8 cellular contexts compared by ENCODE assay signal in genomic region chr1:202616355-202616910, GRCh38.
DNase-seq lines count a peak whose midpoint lies in the region; ATAC-seq and TF ChIP-seq lines count a peak whose summit lies in the region.
"Had no signal": no experiment of that assay in that cellular context is flagged by ENCODE, and none has a peak within 500 bp of the region (broad histone marks: within the 10 kb centered on the region; RNA-seq: fewer than 3 reads in every experiment).

No MANE protein-coding gene starts in this region.

- H3K27me3 Mint-ChIP-seq in neural crest cell (ENCODE audit: low read depth): no peaks in the 10 kb centered on the region

- H3K4me3 ChIP-seq in left lung: no peak overlapping the region
- H3K4me3 ChIP-seq: ovary had no signal

- DNase-seq in NOMO-1 (lab: John Stamatoyannopoulos, UW; ENCODE audit: unreplicated experiment in 2 of 2) (peak; percentile 51 to 70), neural crest cell (ENCODE audit: low read depth, low spot score) (no peak), left lung (no peak)
- DNase-seq in activated CD4-positive, alpha-beta T cell treated with anti-CD3 and anti-CD28 coated beads for 1 hour: no peak
- DNase-seq: ovary had no signal

- H3K27ac Mint-ChIP-seq in neural crest cell (ENCODE audit: unreplicated experiment): peak overlapping the region; percentile 0

- H3K4me3 Mint-ChIP-seq in neural crest cell: no peak overlapping the region

- H3K36me3 ChIP-seq in left lung: no peaks in the 10 kb centered on the region
- H3K36me3 ChIP-seq: ovary had no signal

- intact Hi-C loops in left lung (cut with DNase I): no loop called here

- no peak for TF ChIP-seq CTCF in neural crest cell (conservative IDR thresholded peaks at IDR 0.05)
- TF ChIP-seq CTCF in left lung (IDR thresholded peaks at IDR 0.05): no peak

- no peaks in the 10 kb centered on the region for H3K9me3 Mint-ChIP-seq in neural crest cell

- peaks cover 0 to 86% of the 10 kb centered on the region in 2 donors for H3K27me3 ChIP-seq in left lung
- H3K27me3 ChIP-seq: ovary had no signal

- H3K36me3 Mint-ChIP-seq in neural crest cell (ENCODE audit: low read depth): no peaks in the 10 kb centered on the region

- H3K4me1 Mint-ChIP-seq in neural crest cell: peaks cover 36% of the 10 kb centered on the region

- H3K4me1 ChIP-seq in left lung: peaks cover 13 to 34% of the 10 kb centered on the region in 2 donors

- ATAC-seq in GM19397 (IDR thresholded peaks at IDR 0.05; ENCODE audit: unreplicated experiment) (peak; percentile 32), HG02798 (IDR thresholded peaks at IDR 0.05; ENCODE audit: poor library complexity, unreplicated experiment) (peak; percentile 20), GM19328 (IDR thresholded peaks at IDR 0.05; ENCODE audit: unreplicated experiment) (no peak), left lung (no peak)

- H3K27ac ChIP-seq in left lung: no peak overlapping the region
- H3K27ac ChIP-seq: ovary had no signal

- H3K9me3 ChIP-seq in left lung: no peaks in the 10 kb centered on the region
- H3K9me3 ChIP-seq: ovary had no signal

Comparison
In these comparisons a context has a peak if more than half of its experiments do, and no peak if none do; other contexts are left out.
1. ATAC-seq: peak in GM19397 (single experiment) and HG02798 (single experiment); none in GM19328 (single experiment) and left lung (single experiment).
2. DNase-seq: peak in NOMO-1 (2 of 2); none in neural crest cell (single experiment), activated CD4-positive, alpha-beta T cell treated with anti-CD3 and anti-CD28 coated beads for 1 hour (single experiment) and left lung (0 of 2).